18 cellular contexts compared by ENCODE assay signal in genomic region chr15:32774022-32774421, GRCh38. TPM values are rescaled to one million over a fixed set of nuclear protein-coding genes. Genes with fewer than 3 reads are reported as not detected.
DNase-seq lines count a peak whose midpoint lies in the region; ATAC-seq, FAIRE-seq and TF ChIP-seq lines count a peak whose summit lies in the region.
"Had no signal": no experiment of that assay in that cellular context is flagged by ENCODE, and none has a peak within 500 bp of the region (broad histone marks: within the 10 kb centered on the region; RNA-seq: fewer than 3 reads in every experiment).

No MANE protein-coding gene starts in this region.

- no peak for FAIRE-seq in bronchial epithelial cell (lab: Jason Lieb, UNC)
- FAIRE-seq: GM19239, H1 had no signal

- no peaks in the 10 kb centered on the region for H3K4me1 Mint-ChIP-seq in natural killer cell
- H3K4me1 Mint-ChIP-seq: WTC11 had no signal

- no peak overlapping the region for H3K27ac Mint-ChIP-seq in natural killer cell
- H3K27ac Mint-ChIP-seq: WTC11 had no signal

- TF ChIP-seq CTCF in bronchial epithelial cell (IDR thresholded peaks at IDR 0.05; ENCODE audit: insufficient read depth, low read length, severe bottlenecking) (no peak), osteoblast (IDR thresholded peaks at IDR 0.05; ENCODE audit: extremely low read depth, low read depth, low read length) (no peak), natural killer cell (IDR thresholded peaks at IDR 0.05) (no peak)

- no peaks in the 10 kb centered on the region for H3K36me3 Mint-ChIP-seq in natural killer cell

- H3K36me3 ChIP-seq in bronchial epithelial cell (ENCODE audit: control insufficient read depth, insufficient read depth, low read length): no peaks in the 10 kb centered on the region
- peaks cover 19% of the 10 kb centered on the region for H3K36me3 ChIP-seq in osteoblast (ENCODE audit: insufficient read depth, low read length)
- H3K36me3 ChIP-seq: prostate gland had no signal

- H3K9me3 ChIP-seq in osteoblast (ENCODE audit: low read depth, low read length): no peaks in the 10 kb centered on the region
- H3K9me3 ChIP-seq: prostate gland had no signal

- H3K4me3 ChIP-seq in bronchial epithelial cell (ENCODE audit: low read depth, low read length) (no peak overlapping the region), osteoblast (ENCODE audit: insufficient read depth, low read length) (no peak overlapping the region)
- H3K4me3 ChIP-seq: prostate gland had no signal

- H3K27me3 ChIP-seq in bronchial epithelial cell (ENCODE audit: control insufficient read depth, insufficient read depth, low read length) (no peaks in the 10 kb centered on the region), osteoblast (ENCODE audit: insufficient read depth, low read length) (no peaks in the 10 kb centered on the region)

- H3K79me2 ChIP-seq in osteoblast (ENCODE audit: insufficient read depth, low read length): peaks cover 9% of the 10 kb centered on the region

- intact Hi-C loops in natural killer cell (cut with micrococcal nuclease): no loop called here

- H4K20me1 ChIP-seq in osteoblast (ENCODE audit: insufficient read depth, low read length): no peaks in the 10 kb centered on the region

- no peak overlapping the region for H3K4me3 Mint-ChIP-seq in natural killer cell
- H3K4me3 Mint-ChIP-seq: WTC11 had no signal

- H3K27me3 Mint-ChIP-seq in natural killer cell (ENCODE audit: low read depth in 2 of 2): peaks cover 0 to 22% of the 10 kb centered on the region in 2 donors

- H3K4me1 ChIP-seq in osteoblast (ENCODE audit: insufficient read depth, low read length): peaks cover 44% of the 10 kb centered on the region
- H3K4me1 ChIP-seq: prostate gland had no signal

- ATAC-seq in natural killer cell (no peak), HG02759 (IDR thresholded peaks at IDR 0.05; ENCODE audit: unreplicated experiment) (no peak)
- ATAC-seq: stimulated activated naive CD8-positive, alpha-beta T cell treated with anti-CD3 and anti-CD28 coated beads, Interleukin-15, Interleukin-2, amounts not matched to agents 100 U/mL and 50 U/mL, for 24 hours; WTC11 had no signal

- in situ Hi-C loops in Caki2 (cut with HindIII; ENCODE audit: low pct_unique_long_range_greater_than_20kb, low sequenced_read_pairs): no loop called here

- H3K4me2 ChIP-seq in osteoblast (ENCODE audit: insufficient read depth, low read length): peak overlapping the region; percentile 21

- peaks cover 0 to 2% of the 10 kb centered on the region in 2 donors for H3K9me3 Mint-ChIP-seq in natural killer cell

- peak; percentile 84 for DNase-seq in Caki2 (ENCODE audit: low read depth)
- DNase-seq in M059J (ENCODE audit: low read depth): peak; percentile 99
- peak; percentile 39 for DNase-seq in bronchial epithelial cell (ENCODE audit: low read depth)
- peak; percentile 63 for DNase-seq in osteoblast (ENCODE audit: insufficient read length, low spot score, missing footprints)
- DNase-seq in stimulated activated CD4-positive, alpha-beta T cell treated with anti-CD3 and anti-CD28 coated beads, Interleukin-4, amount 100 ng/mL, for 1 hour: no peak
- no peak for DNase-seq in natural killer cell
- no peak for DNase-seq in GDM1 (lab: John Stamatoyannopoulos, UW)
- DNase-seq: anterior cingulate cortex; NCI-H1436; NCI-H524 treated with DMSO at 0.1 percent for 48 hours; SIG-M5; stimulated activated CD4-positive, alpha-beta T cell treated with anti-CD3 and anti-CD28 coated beads, Interleukin-4, amount 100 ng/mL, for 24 hours; stimulated activated naive CD8-positive, alpha-beta T cell treated with anti-CD3 and anti-CD28 coated beads, Interleukin-15, Interleukin-2, amounts not matched to agents 100 U/mL and 50 U/mL, for 24 hours had no signal

- H2AFZ ChIP-seq in osteoblast (ENCODE audit: low read length): no peak overlapping the region

- peak overlapping the region; percentile 99 for H3K27ac ChIP-seq in osteoblast (ENCODE audit: low read depth, low read length)
- H3K27ac ChIP-seq: prostate gland had no signal

RNA-seq across cellular contexts. Expression of gene GREM1, which starts 56.2 kb away (rescaled TPM):
- not detected in 2 replicates for total RNA-seq in Caki2 (2014; rRNA removed; shearing (Covaris generic); ENCODE audit: low replicate concordance)
- total RNA-seq in M059J (2014; rRNA removed; shearing (Covaris generic)): not detected in 2 replicates
- 0.13 and 3.7 TPM in 2 replicates for total RNA-seq in bronchial epithelial cell
- 457 and 499 TPM in 2 replicates for total RNA-seq in osteoblast
- not detected for total RNA-seq in natural killer cell

Comparison
In these comparisons a context has a peak if more than half of its experiments do, and no peak if none do; other contexts are left out.
1. DNase-seq: peak in Caki2 (single experiment), M059J (single experiment), bronchial epithelial cell (single experiment) and osteoblast (single experiment); none in stimulated activated CD4-positive, alpha-beta T cell treated with anti-CD3 and anti-CD28 coated beads, Interleukin-4, amount 100 ng/mL, for 1 hour (single experiment), natural killer cell (single experiment) and GDM1 (single experiment).
2. RNA of gene GREM1, which starts 56.2 kb away (total RNA-seq): 457 to 499 TPM in osteoblast; 0.13 to 3.7 TPM in bronchial epithelial cell, not detected in M059J, not detected in Caki2 and not detected in natural killer cell; every median in the first group is over 10 times any median in the second.